Comparison of ENCODE assay signal across 8 cellular contexts in genomic region chr11:112024778-112025678, GRCh38. TPM values are rescaled to one million over a fixed set of nuclear protein-coding genes. Genes with fewer than 3 reads are reported as not detected.
A peak's percentile ranks its signal among the peaks of the same experiment; 100 is the strongest.
DNase-seq lines count a peak whose midpoint lies in the region; TF ChIP-seq lines count a peak whose summit lies in the region.

Gene DLAT (plus strand): TSS chr11:112025408. CDS start chr11:112025473, 65 bp downstream.

- H3K4me1 ChIP-seq in H9 (ENCODE audit: insufficient read depth, low read length) (no peaks in the 10 kb centered on the region), neuron (ENCODE audit: insufficient read depth, low read length) (peaks cover 11% of the 10 kb centered on the region)

- no peaks in the 10 kb centered on the region for H3K27me3 Mint-ChIP-seq in H9 (ENCODE audit: low read depth)

- no peak within 1 kb of the TSS for H2BK5ac ChIP-seq in H9 (ENCODE audit: insufficient read length, low read length)

- H2AFZ ChIP-seq in H9 (ENCODE audit: low read length), result peak within 1 kb of the TSS; percentile 75
- H2AFZ ChIP-seq in neuron (ENCODE audit: low read depth, low read length), result peak within 1 kb of the TSS; percentile 91

- H3K23me2 ChIP-seq in H9 (ENCODE audit: insufficient read length, low read depth, low read length, poor library complexity, severe bottlenecking), result peaks cover 3% of the 10 kb centered on the region

- H3K14ac ChIP-seq in H9 (ENCODE audit: insufficient read depth, low read length), result peak within 1 kb of the TSS; percentile 65

- TF ChIP-seq CTCF in H9 (conservative IDR thresholded peaks at IDR 0.05), result no peak
- TF ChIP-seq CTCF in subcutaneous adipose tissue (IDR thresholded peaks at IDR 0.05; ENCODE audit: low read depth), result no peak

- peaks cover 23% of the 10 kb centered on the region for H3K36me3 ChIP-seq in MG63
- H3K36me3 ChIP-seq in neuron (ENCODE audit: insufficient read depth, low read length), result peaks cover 46% of the 10 kb centered on the region

- peak within 1 kb of the TSS; percentile 71 for H3K18ac ChIP-seq in H9 (ENCODE audit: insufficient read length, low read depth, low read length)

- peak within 1 kb of the TSS; percentile 99 to 100 (median 100) for H3K27ac Mint-ChIP-seq in H9

- H2BK120ac ChIP-seq in H9 (ENCODE audit: low read depth, low read length, poor library complexity, severe bottlenecking), result no peak within 1 kb of the TSS

- peaks cover 22 to 30% (median 27%) of the 10 kb centered on the region in 3 experiments for H3K36me3 Mint-ChIP-seq in H9 (ENCODE audit: insufficient read depth in 1 of 3, low read depth in 3 of 3)

- H2BK20ac ChIP-seq in H9 (ENCODE audit: low read depth, low read length, poor library complexity, severe bottlenecking), result no peak within 1 kb of the TSS

- H4K91ac ChIP-seq in H9 (ENCODE audit: insufficient read length, low read depth, low read length), result no peak within 1 kb of the TSS

- H3K27ac ChIP-seq in H9 (ENCODE audit: insufficient read length, low read depth, low read length), result no peak within 1 kb of the TSS

- H3K4me1 Mint-ChIP-seq in H9, result peaks cover 11 to 13% of the 10 kb centered on the region in 2 experiments

- peak within 1 kb of the TSS; percentile 97 to 98 for H3K4me3 Mint-ChIP-seq in H9

- peak within 1 kb of the TSS; percentile 86 for H3K4me2 ChIP-seq in H9 (ENCODE audit: insufficient read depth, insufficient read length, low read length)

- H3K56ac ChIP-seq in H9 (ENCODE audit: insufficient read length, low read depth, low read length), result no peak within 1 kb of the TSS

- no peak within 1 kb of the TSS for H3T11ph ChIP-seq in H9 (ENCODE audit: low read length)

- H4K8ac ChIP-seq in H9 (replicated peaks; ENCODE audit: insufficient read length, low read depth, low read length), result no peak within 1 kb of the TSS

- peak within 1 kb of the TSS; percentile 69 for H3K9ac ChIP-seq in H9 (ENCODE audit: extremely low read depth, insufficient read length, low read length)

- no peak within 1 kb of the TSS for H4K5ac ChIP-seq in H9 (ENCODE audit: insufficient read length, low read depth, low read length)

- no peaks in the 10 kb centered on the region for H4K20me1 ChIP-seq in H9 (ENCODE audit: control insufficient read depth, insufficient read depth, insufficient read length)

- H2BK15ac ChIP-seq in H9 (ENCODE audit: low read depth, low read length), result no peak within 1 kb of the TSS

- H3K4ac ChIP-seq in H9 (ENCODE audit: low read depth, low read length), result no peak within 1 kb of the TSS

- H3K9me3 Mint-ChIP-seq in H9, result no peaks in the 10 kb centered on the region; a peak in 1 of 5 replicates

- H3K27me3 ChIP-seq in H9 (ENCODE audit: insufficient read depth, low read length) (no peaks in the 10 kb centered on the region), MG63 (no peaks in the 10 kb centered on the region), neuron (ENCODE audit: insufficient read depth, low read length) (no peaks in the 10 kb centered on the region)

- peak within 1 kb of the TSS; percentile 74 for H3K4me3 ChIP-seq in MG63
- peak within 1 kb of the TSS; percentile 100 for H3K4me3 ChIP-seq in neuron (ENCODE audit: low read length)

- H3K79me1 ChIP-seq in H9 (ENCODE audit: insufficient read depth, low read depth, low read length, poor library complexity, severe bottlenecking), result peaks cover under 1% of the 10 kb centered on the region

- DNase-seq in G401 (ENCODE audit: low spot score) (peak; percentile 88), H9 (peak; percentile 97), MG63 (peak; percentile 92), SIG-M5 (lab: John Stamatoyannopoulos, UW) (peak; percentile 28), activated gamma-delta T cell (lab: John Stamatoyannopoulos, UW) (peak; percentile 61), foreskin melanocyte (peak; percentile 80)

- H3K9me3 ChIP-seq in H9 (ENCODE audit: control insufficient read depth, low read depth, low read length) (no peaks in the 10 kb centered on the region), MG63 (no peaks in the 10 kb centered on the region), neuron (ENCODE audit: low read length) (no peaks in the 10 kb centered on the region)

- H3K79me2 ChIP-seq in H9 (ENCODE audit: insufficient read depth, low read length), result peaks cover 3% of the 10 kb centered on the region; the same call in 1 of the 2 replicates

- in situ Hi-C loops in G401 (cut with HindIII; ENCODE audit: low sequenced_read_pairs), result no loop called here

- no peak within 1 kb of the TSS for H2AK5ac ChIP-seq in H9 (ENCODE audit: insufficient read length, low read length)

- no CpG with 5 or more reads among the region's 71 CpGs for WGBS in H9 (ENCODE audit: extremely low coverage, insufficient read length, low lambda C conversion rate)

- no peak within 1 kb of the TSS for H2BK12ac ChIP-seq in H9 (ENCODE audit: insufficient read length, low read depth, low read length)

- H3K23ac ChIP-seq in H9 (ENCODE audit: insufficient read length, low read depth, low read length), result no peak within 1 kb of the TSS

RNA-seq across cellular contexts. Expression of gene DLAT, which starts in this region (rescaled TPM):
- 70.0 and 71.5 TPM in 2 replicates for total RNA-seq in G401 (2014; rRNA removed; shearing (Covaris generic))
- total RNA-seq in H9 (2021), result 57.3 and 58.4 TPM in 2 replicates
- 33.1 and 39.8 TPM in 2 replicates for total RNA-seq in MG63 (2014; rRNA removed; shearing (Covaris generic); ENCODE audit: low replicate concordance)
- total RNA-seq in subcutaneous adipose tissue, result 10 to 100 TPM; 24.1 to 51.0 (median 28.6) TPM

Comparison
In these comparisons a context has a peak if more than half of its experiments do, and no peak if none do; other contexts are left out.
1. DNase-seq: peak in every context shown above with its lines; median percentile 97 in H9; 92 in MG63; 88 in G401; 80 in foreskin melanocyte; 61 in activated gamma-delta T cell; 28 in SIG-M5.